ENCODE assay signal across 37 cellular contexts in genomic region chr16:56181401-56181800, GRCh38. TPM values are rescaled to one million over a fixed set of nuclear protein-coding genes. Genes with fewer than 3 reads are reported as not detected.
DNase-seq lines count a peak whose midpoint lies in the region; ATAC-seq, FAIRE-seq and TF ChIP-seq lines count a peak whose summit lies in the region.
"Had no signal": no experiment of that assay in that cellular context is flagged by ENCODE, and none has a peak within 500 bp of the region (broad histone marks: within the 10 kb centered on the region; RNA-seq: fewer than 3 reads in every experiment).

No MANE protein-coding gene starts in this region.

- H3K79me2 ChIP-seq in astrocyte (ENCODE audit: insufficient read depth, low read length) (no peaks in the 10 kb centered on the region), K562 (ENCODE audit: control insufficient read depth, insufficient read depth, low read length) (no peaks in the 10 kb centered on the region), smooth muscle cell (ENCODE audit: low read depth) (no peaks in the 10 kb centered on the region)

- FAIRE-seq in astrocyte (lab: Jason Lieb, UNC) (peak; percentile 20), K562 (lab: Jason Lieb, UNC) (no peak), kidney (lab: Jason Lieb, UNC) (no peak)
- FAIRE-seq: A204.1, A549, D721Med had no signal

- H3K9me3 ChIP-seq in HEK293 (ENCODE audit: control insufficient read depth, insufficient read depth, low read depth, low read length) (no peaks in the 10 kb centered on the region), astrocyte (ENCODE audit: insufficient read depth, low read depth, low read length) (no peaks in the 10 kb centered on the region), K562 (replicated peaks; ENCODE audit: control insufficient read depth, insufficient read depth, low read depth, low read length) (no peaks in the 10 kb centered on the region), smooth muscle cell (replicated peaks; ENCODE audit: low read depth) (peaks cover 7% of the 10 kb centered on the region), kidney (ENCODE audit: control insufficient read depth in 1 of 2, low read length in 2 of 2) (peaks cover 0 to 3% of the 10 kb centered on the region in 2 donors)
- H3K9me3 ChIP-seq: BE2C had no signal

- TF ChIP-seq RAD21 in K562 (CRISPR knock-in tag; conservative IDR thresholded peaks at IDR 0.05 in 1 of 2, IDR thresholded peaks at IDR 0.05 in 1 of 2), result no peak

- H3K27me3 Mint-ChIP-seq in astrocyte (ENCODE audit: low read depth, unreplicated experiment), result peaks cover 10% of the 10 kb centered on the region

- H2AFZ ChIP-seq in astrocyte (ENCODE audit: low read depth, low read length) (no peak overlapping the region), K562 (ENCODE audit: low read depth, low read length) (no peak overlapping the region), smooth muscle cell (ENCODE audit: low read depth) (no peak overlapping the region)

- no peaks in the 10 kb centered on the region for H3K36me3 Mint-ChIP-seq in astrocyte (ENCODE audit: low read depth, unreplicated experiment)
- H3K36me3 Mint-ChIP-seq: CD14-positive monocyte; CD4-positive, CD25-positive, alpha-beta regulatory T cell; CD8-positive, alpha-beta T cell had no signal

- no peak overlapping the region for H3K27ac Mint-ChIP-seq in astrocyte (ENCODE audit: unreplicated experiment)
- H3K27ac Mint-ChIP-seq: B cell; CD14-positive monocyte; CD4-positive, alpha-beta memory T cell; CD4-positive, alpha-beta T cell; CD4-positive, CD25-positive, alpha-beta regulatory T cell; CD8-positive, alpha-beta T cell had no signal

- H3K9me1 ChIP-seq in K562 (ENCODE audit: control insufficient read depth, insufficient read depth, low read length), result no peaks in the 10 kb centered on the region

- H3K4me1 Mint-ChIP-seq in astrocyte (ENCODE audit: low read depth, unreplicated experiment), result no peaks in the 10 kb centered on the region
- H3K4me1 Mint-ChIP-seq: CD4-positive, CD25-positive, alpha-beta regulatory T cell; CD8-positive, alpha-beta memory T cell had no signal

- no peak for TF ChIP-seq CTCF in HEK293 (tag by site-specific recombination; IDR thresholded peaks at IDR 0.05)
- no peak for TF ChIP-seq CTCF in astrocyte (IDR thresholded peaks at IDR 0.05; ENCODE audit: insufficient read depth, low read depth, low read length)
- TF ChIP-seq CTCF in K562 (IDR thresholded peaks at IDR 0.05 in 2 of 3, conservative IDR thresholded peaks at IDR 0.05 in 1 of 3; ENCODE audit: insufficient read depth in 2 of 3, low read depth in 1 of 3, low read length in 3 of 3), result no peak
- TF ChIP-seq CTCF in smooth muscle cell (IDR thresholded peaks at IDR 0.05; ENCODE audit: borderline replicate concordance, insufficient read depth, poor library complexity, severe bottlenecking), result no peak
- no peak for TF ChIP-seq CTCF in kidney (IDR thresholded peaks at IDR 0.05; ENCODE audit: borderline replicate concordance, extremely low read depth, insufficient read depth)

- no TSS peak for BruUV-seq in K562 (replicated peaks; lab: Mats Ljungman, UMichigan)

- H3K9me3 Mint-ChIP-seq in astrocyte (ENCODE audit: unreplicated experiment), result no peaks in the 10 kb centered on the region

- no peak for TF ChIP-seq EP300 in K562 (IDR thresholded peaks at IDR 0.05; ENCODE audit: low read length)

- H3K4me3 ChIP-seq in HEK293 (ENCODE audit: low read depth, low read length) (no peak overlapping the region), astrocyte (ENCODE audit: insufficient read depth, low read depth, low read length) (no peak overlapping the region), K562 (no peak overlapping the region), smooth muscle cell (no peak overlapping the region), kidney (ENCODE audit: low read length in 2 of 2) (no peak overlapping the region)
- H3K4me3 ChIP-seq: A549; BLaER1; BLaER1 treated with 17β-estradiol and CSF1 and Interleukin-3, amounts not matched to agents 10 nM and 100 nM had no signal

- no peak for TF ChIP-seq POLR2A in K562 (conservative IDR thresholded peaks at IDR 0.05)

- CTCF ChIA-PET in HEK293 (lab: Yijun Ruan, JAX), result no interaction called here
- CTCF ChIA-PET in K562 (lab: Yijun Ruan, JAX; ENCODE audit: low intra/inter-chr PET ratio), result no interaction called here

- H3K36me3 ChIP-seq in HEK293 (ENCODE audit: control insufficient read depth in 2 of 2, insufficient read depth in 1 of 2, low read length in 2 of 2), result no peaks in the 10 kb centered on the region
- no peaks in the 10 kb centered on the region for H3K36me3 ChIP-seq in astrocyte (ENCODE audit: insufficient read depth, low read length)
- no peaks in the 10 kb centered on the region for H3K36me3 ChIP-seq in K562 (ENCODE audit: control insufficient read depth, insufficient read depth, low read length)
- no peaks in the 10 kb centered on the region for H3K36me3 ChIP-seq in smooth muscle cell (ENCODE audit: low read depth)
- no peaks in the 10 kb centered on the region for H3K36me3 ChIP-seq in kidney (ENCODE audit: control insufficient read depth in 1 of 2, insufficient read depth in 2 of 2, low read length in 2 of 2)
- H3K36me3 ChIP-seq: BE2C; BLaER1; BLaER1 treated with 17β-estradiol and CSF1 and Interleukin-3, amounts not matched to agents 10 nM and 100 nM had no signal

- H3K4me3 Mint-ChIP-seq in astrocyte (ENCODE audit: unreplicated experiment), result no peak overlapping the region
- H3K4me3 Mint-ChIP-seq: B cell; CD14-positive monocyte; CD4-positive, alpha-beta memory T cell; CD4-positive, alpha-beta T cell; CD4-positive, CD25-positive, alpha-beta regulatory T cell; CD8-positive, alpha-beta memory T cell; CD8-positive, alpha-beta T cell had no signal

- H3K4me1 ChIP-seq in HEK293 (ENCODE audit: control insufficient read depth, insufficient read depth, low read length) (no peaks in the 10 kb centered on the region), astrocyte (ENCODE audit: insufficient read depth, low read length) (no peaks in the 10 kb centered on the region), K562 (replicated peaks in 1 of 2; ENCODE audit: control insufficient read depth in 2 of 2, insufficient read depth in 2 of 2, low read length in 2 of 2) (no peaks in the 10 kb centered on the region), smooth muscle cell (ENCODE audit: low read depth) (no peaks in the 10 kb centered on the region), kidney (ENCODE audit: control insufficient read depth in 1 of 2, insufficient read depth in 1 of 2, low read depth in 1 of 2, low read length in 2 of 2) (no peaks in the 10 kb centered on the region)
- H3K4me1 ChIP-seq: A549, BE2C, BLaER1, Caco-2 had no signal

- DNase-seq in astrocyte (ENCODE audit: low read depth) (no peak), K562 (ENCODE audit: extremely low read depth in 1 of 4, low spot score in 3 of 4) (no peak), smooth muscle cell (lab: John Stamatoyannopoulos, UW; ENCODE audit: unreplicated experiment) (no peak), DMS53 treated with DMSO at 0.1 percent for 48 hours (lab: John Stamatoyannopoulos, UW; ENCODE audit: unreplicated experiment) (no peak), kidney (no peak)
- DNase-seq: 8988T; ACHN; AML-193; BE2C; C1 segment of cervical spinal cord; Caco-2; Calu3; CD4-positive, alpha-beta memory T cell; CD4-positive, alpha-beta T cell; CD4-positive, CD25-positive, alpha-beta regulatory T cell; CD8-positive, alpha-beta memory T cell; CD8-positive, alpha-beta T cell; COR-L47; DMS 273 treated with DMSO at 0.1 percent for 48 hours; DMS153; DMS53; DMS79; DMS79 treated with DMSO at 0.1 percent for 48 hours; DND-41; EL had no signal

- H3K9ac ChIP-seq in astrocyte (ENCODE audit: low read length) (no peak overlapping the region), K562 (ENCODE audit: insufficient read depth in 1 of 2, low read depth in 2 of 2, low read length in 2 of 2) (no peak overlapping the region), smooth muscle cell (ENCODE audit: low read depth) (no peak overlapping the region), kidney (ENCODE audit: low read length in 2 of 2) (no peak overlapping the region)
- H3K9ac ChIP-seq: BLaER1; BLaER1 treated with 17β-estradiol and CSF1 and Interleukin-3, amounts not matched to agents 10 nM and 100 nM had no signal

- H3K4me2 ChIP-seq in astrocyte (ENCODE audit: low read length) (no peak overlapping the region), K562 (ENCODE audit: insufficient read depth, low read length) (no peak overlapping the region), smooth muscle cell (no peak overlapping the region)
- H3K4me2 ChIP-seq: A549; BLaER1; BLaER1 treated with 17β-estradiol and CSF1 and Interleukin-3, amounts not matched to agents 10 nM and 100 nM had no signal

- in situ Hi-C loops in K562 (cut with MboI), result no loop called here

- H4K20me1 ChIP-seq in astrocyte (ENCODE audit: insufficient read depth, low read length) (no peaks in the 10 kb centered on the region), K562 (replicated peaks; ENCODE audit: control insufficient read depth, insufficient read depth, low read length) (no peaks in the 10 kb centered on the region), smooth muscle cell (ENCODE audit: low read depth) (no peaks in the 10 kb centered on the region)
- H4K20me1 ChIP-seq: BLaER1; BLaER1 treated with 17β-estradiol and CSF1 and Interleukin-3, amounts not matched to agents 10 nM and 100 nM had no signal

- no peaks in the 10 kb centered on the region for H3F3A ChIP-seq in smooth muscle cell (ENCODE audit: low read depth)

- POLR2A ChIA-PET in HEK293 (lab: Yijun Ruan, JAX) (no interaction called here), K562 (lab: Yijun Ruan, JAX) (no interaction called here)

- H3K27me3 ChIP-seq in astrocyte (ENCODE audit: insufficient read depth, low read length), result no peaks in the 10 kb centered on the region
- H3K27me3 ChIP-seq in K562 (ENCODE audit: control insufficient read depth in 2 of 2, insufficient read depth in 2 of 2, low read length in 2 of 2), result no peaks in the 10 kb centered on the region
- H3K27me3 ChIP-seq in smooth muscle cell (ENCODE audit: low read depth), result peaks cover 15% of the 10 kb centered on the region
- H3K27me3 ChIP-seq: BE2C; BLaER1; BLaER1 treated with 17β-estradiol and CSF1 and Interleukin-3, amounts not matched to agents 10 nM and 100 nM had no signal

- no peak for ATAC-seq in K562
- ATAC-seq: A549; CD8-positive, alpha-beta T cell had no signal

- H3K27ac ChIP-seq in HEK293 (ENCODE audit: extremely low read depth, low read depth, low read length) (no peak overlapping the region), astrocyte (ENCODE audit: low read depth, low read length) (no peak overlapping the region), K562 (ENCODE audit: extremely low read depth, low read depth, low read length) (no peak overlapping the region), smooth muscle cell (ENCODE audit: low read depth) (no peak overlapping the region), kidney (ENCODE audit: low read depth in 2 of 2, low read length in 2 of 2) (no peak overlapping the region)
- H3K27ac ChIP-seq: 22Rv1; A549; BLaER1; BLaER1 treated with 17β-estradiol and CSF1 and Interleukin-3, amounts not matched to agents 10 nM and 100 nM; C4-2B had no signal

- intact Hi-C loops in K562 (cut with micrococcal nuclease), result no loop called here
- intact Hi-C loops in kidney (cut with DNase I), result no loop called here

RNA-seq across cellular contexts. Expression of gene GNAO1, which starts 9.9 kb away (rescaled TPM):
- total RNA-seq in astrocyte (1.7 and 2.8 TPM in 2 replicates), K562 (2014; rRNA removed) (0.33 TPM in 1 of 2 replicates, not detected in the other), K562 (2014; rRNA removed; fragmentation: Illumina TruSeq; extraction: Trizol) (not detected in 2 replicates), K562 (2015; rRNA removed; fragmentation: Illumina TruSeq; extraction: Trizol) (not detected in 2 replicates), K562 (2021) (0.11 and 0.42 TPM in 2 replicates), smooth muscle cell (3.7 and 4.8 TPM in 2 replicates), kidney (4.3 TPM)
- 0.14 and 0.28 TPM in 2 replicates for total RNA-seq in K562 (2011; cell fraction: chromatin; rRNA removed; ENCODE audit: low replicate concordance)
- 0.17 and 0.26 TPM in 2 replicates for total RNA-seq in K562 (2011; cell fraction: nucleolus; rRNA removed)
- total RNA-seq in K562 (2011; cell fraction: nucleoplasm; rRNA removed), result 0.66 TPM in 1 of 2 replicates, not detected in the other
- polyA plus RNA-seq in K562 (2011; rRNA removed) (0.07 TPM in 1 of 2 replicates, not detected in the other), K562 (2014; fragmentation: Illumina TruSeq; extraction: Trizol) (0.07 and 0.24 TPM in 2 replicates), K562 (2014; fragmentation: Nextera tagmentation; extraction: Ambion mirVana) (not detected), K562 (2014; rRNA removed) (0.07 and 0.09 TPM in 2 replicates), smooth muscle cell (1.7 and 2.3 TPM in 2 replicates), kidney (ENCODE audit: insufficient read depth, low read depth, low replicate concordance) (1.5 TPM)
- 0.24 TPM in 1 of 2 replicates, not detected in the other for polyA plus RNA-seq in K562 (2011; cell fraction: cytosol; rRNA removed)
- polyA plus RNA-seq in K562 (2011; cell fraction: nucleus; rRNA removed), result 0.10 and 0.30 TPM in 2 replicates
- 0.21 and 0.83 TPM in 2 replicates for polyA plus RNA-seq in K562 (2012)
- polyA minus RNA-seq in K562 (2011; rRNA and poly(A)+ RNA removed), result 0.03 TPM in 1 of 2 replicates, not detected in the other
- polyA minus RNA-seq in K562 (2011; cell fraction: cytosol; rRNA and poly(A)+ RNA removed), result not detected in 2 replicates
- polyA minus RNA-seq in K562 (2011; cell fraction: nucleus; rRNA and poly(A)+ RNA removed), result 0.13 TPM in 1 of 2 replicates, not detected in the other
- total RNA-seq: A172, A673, Calu3 had no signal
- polyA plus RNA-seq: CD14-positive monocyte; CD4-positive, CD25-positive, alpha-beta regulatory T cell had no signal

Comparison
In these comparisons a context has a peak if more than half of its experiments do, and no peak if none do; other contexts are left out.
1. Of the 44 proteins assayed by ChIP-seq in both K562 and HEK293: peak only in K562: none; only in HEK293: SETDB1; in both: none; in neither: 43.